In genomic region chr16:80024443-80024842, GRCh38 we compare ENCODE assay signal across 29 cellular contexts.
"Had no signal": no experiment of that assay in that cellular context is flagged by ENCODE, and none has a peak within 500 bp of the region (broad histone marks: within the 10 kb centered on the region; RNA-seq: fewer than 3 reads in every experiment).

No MANE protein-coding gene starts in this region.

- H3K4me1 ChIP-seq: adrenal gland had no signal

- H3K4me1 Mint-ChIP-seq: activated B cell treated with CpG ODN at 0.5 μM for 24 hours had no signal

- H3K9me3 ChIP-seq: adrenal gland, Peyer's patch had no signal

- ATAC-seq: activated CD8-positive, alpha-beta memory T cell treated with anti-CD3 and anti-CD28 coated beads, Interleukin-2, amount 10 ng/mL, durations not matched to agents 7 days and 5 days; T-cell had no signal

- H3K36me3 Mint-ChIP-seq: activated CD8-positive, alpha-beta memory T cell treated with anti-CD3 and anti-CD28 coated beads, Interleukin-2, amount 10 ng/mL, durations not matched to agents 7 days and 5 days; activated naive CD4-positive, alpha-beta T cell treated with anti-CD3 and anti-CD28 coated beads, Interleukin-2, amount 10 ng/mL, durations not matched to agents 7 days and 5 days; activated naive CD8-positive, alpha-beta T cell treated with anti-CD3 and anti-CD28 coated beads, Interleukin-2, amount 10 ng/mL, durations not matched to agents 7 days and 5 days; T-cell had no signal

- H3K4me3 ChIP-seq: adrenal gland, Peyer's patch had no signal

- FAIRE-seq: bronchial epithelial cell, TTC549 had no signal

- DNase-seq: activated B cell treated with CpG ODN at 0.5 μM for 24 hours; activated CD4-positive, alpha-beta T cell treated with anti-CD3 and anti-CD28 coated beads for 1 hour; activated CD4-positive, alpha-beta T cell treated with anti-CD3 and anti-CD28 coated beads, Interleukin-2, amount 10 ng/mL, durations not matched to agents 24 days and 14 days; activated CD4-positive, alpha-beta T cell treated with anti-CD3 and anti-CD28 coated beads, Interleukin-2, amount 50 U/mL, for 48 hours; activated CD8-positive, alpha-beta memory T cell treated with anti-CD3 and anti-CD28 coated beads, Interleukin-2, amount 10 ng/mL, durations not matched to agents 7 days and 5 days; activated effector memory CD4-positive, alpha-beta T cell treated with Interleukin-2 at 50 U/mL for 16 hours; activated naive CD4-positive, alpha-beta T cell treated with anti-CD3 and anti-CD28 coated beads, Interleukin-2, amount 10 ng/mL, durations not matched to agents 7 days and 5 days; activated naive CD8-positive, alpha-beta T cell treated with anti-CD3 and anti-CD28 coated beads, Interleukin-2, amount 10 ng/mL, durations not matched to agents 7 days and 5 days; activated T-cell treated with anti-CD3 and anti-CD28 coated beads, Interleukin-2, amount 50 U/mL, for 24 hours; adrenal gland; anterior cingulate cortex; central memory CD4-positive, alpha-beta T cell; Karpas-422; MM.1S; NCI-H1105; NCI-H1436; NCI-H1694 treated with DMSO at 0.1 percent for 48 hours; NCI-H2029 treated with DMSO at 0.1 percent for 48 hours; NCI-H69; NK-92 treated with Interleukin-12 subunit alpha and Interleukin-12 subunit beta, amount 100 ng/mL, for 24 hours; OCI-M1; Peyer's patch; SHP77 treated with DMSO at 0.1 percent for 48 hours; T-cell; T-helper 2 cell; T1000 had no signal

- H3K27ac ChIP-seq: adrenal gland, Peyer's patch had no signal

- H3K4me3 Mint-ChIP-seq: activated B cell treated with CpG ODN at 0.5 μM for 24 hours; activated CD4-positive, alpha-beta T cell treated with anti-CD3 and anti-CD28 coated beads, Interleukin-2, amount 10 ng/mL, durations not matched to agents 24 days and 14 days; activated CD8-positive, alpha-beta memory T cell treated with anti-CD3 and anti-CD28 coated beads, Interleukin-2, amount 10 ng/mL, durations not matched to agents 7 days and 5 days; activated naive CD4-positive, alpha-beta T cell treated with anti-CD3 and anti-CD28 coated beads, Interleukin-2, amount 10 ng/mL, durations not matched to agents 7 days and 5 days; activated naive CD8-positive, alpha-beta T cell treated with anti-CD3 and anti-CD28 coated beads, Interleukin-2, amount 10 ng/mL, durations not matched to agents 7 days and 5 days; activated T-cell treated with anti-CD3 and anti-CD28 coated beads, Interleukin-2, amount 50 U/mL, for 24 hours; activated T-helper 1 cell treated with anti-CD3 and anti-CD28 coated beads, Interleukin-12 subunit alpha, Interleukin-12 subunit beta, Interleukin-2, Interleukin-4 antibody, amounts not matched to agents 30 ng/mL and 10 ng/mL and 1 ng/mL, durations not matched to agents 14 hours and 24 hours and 36 hours; T-cell had no signal

- H3K27me3 ChIP-seq: adrenal gland, Peyer's patch had no signal

- H3K36me3 ChIP-seq: adrenal gland, Peyer's patch had no signal

- H3K9me3 Mint-ChIP-seq: activated B cell treated with CpG ODN at 0.5 μM for 24 hours; activated naive CD4-positive, alpha-beta T cell treated with anti-CD3 and anti-CD28 coated beads, Interleukin-2, amount 10 ng/mL, durations not matched to agents 7 days and 5 days; activated naive CD8-positive, alpha-beta T cell treated with anti-CD3 and anti-CD28 coated beads, Interleukin-2, amount 10 ng/mL, durations not matched to agents 7 days and 5 days; activated T-cell treated with anti-CD3 and anti-CD28 coated beads, Interleukin-2, amount 50 U/mL, for 24 hours; activated T-helper 1 cell treated with anti-CD3 and anti-CD28 coated beads, Interleukin-12 subunit alpha, Interleukin-12 subunit beta, Interleukin-2, Interleukin-4 antibody, amounts not matched to agents 30 ng/mL and 10 ng/mL and 1 ng/mL, durations not matched to agents 14 hours and 24 hours and 36 hours; T-cell had no signal

- H3K27ac Mint-ChIP-seq: activated B cell treated with CpG ODN at 0.5 μM for 24 hours; activated CD4-positive, alpha-beta T cell treated with anti-CD3 and anti-CD28 coated beads, Interleukin-2, amount 10 ng/mL, durations not matched to agents 24 days and 14 days; activated CD8-positive, alpha-beta memory T cell treated with anti-CD3 and anti-CD28 coated beads, Interleukin-2, amount 10 ng/mL, durations not matched to agents 7 days and 5 days; activated naive CD4-positive, alpha-beta T cell treated with anti-CD3 and anti-CD28 coated beads, Interleukin-2, amount 10 ng/mL, durations not matched to agents 7 days and 5 days; activated naive CD8-positive, alpha-beta T cell treated with anti-CD3 and anti-CD28 coated beads, Interleukin-2, amount 10 ng/mL, durations not matched to agents 7 days and 5 days; activated T-cell treated with anti-CD3 and anti-CD28 coated beads, Interleukin-2, amount 50 U/mL, for 24 hours; activated T-helper 1 cell treated with anti-CD3 and anti-CD28 coated beads, Interleukin-12 subunit alpha, Interleukin-12 subunit beta, Interleukin-2, Interleukin-4 antibody, amounts not matched to agents 30 ng/mL and 10 ng/mL and 1 ng/mL, durations not matched to agents 14 hours and 24 hours and 36 hours; T-cell had no signal

- H3K27me3 Mint-ChIP-seq: activated naive CD8-positive, alpha-beta T cell treated with anti-CD3 and anti-CD28 coated beads, Interleukin-2, amount 10 ng/mL, durations not matched to agents 7 days and 5 days had no signal
